13 cellular contexts compared by ENCODE assay signal in genomic region chr14:68696721-68697495, GRCh38.
"Had no signal": no experiment of that assay in that cellular context is flagged by ENCODE, and none has a peak within 500 bp of the region (broad histone marks: within the 10 kb centered on the region; RNA-seq: fewer than 3 reads in every experiment).

No MANE protein-coding gene starts in this region.

- H3K27me3 ChIP-seq: gastroesophageal sphincter, tibial nerve had no signal

- H3K36me3 ChIP-seq: gastroesophageal sphincter, left ventricle myocardium inferior, tibial nerve had no signal

- H3K4me3 ChIP-seq: gastroesophageal sphincter, left ventricle myocardium inferior, skin epidermis, tibial nerve had no signal

- H3K9ac ChIP-seq: parathyroid adenoma had no signal

- H3K4me1 ChIP-seq: parathyroid adenoma had no signal

- H3K4me3 Mint-ChIP-seq: activated T-cell treated with anti-CD3 and anti-CD28 coated beads, Interleukin-2, amount 50 U/mL, for 4 hours had no signal

- ATAC-seq: activated T-cell treated with anti-CD3 and anti-CD28 coated beads, Interleukin-2, amount 50 U/mL, for 4 hours; gastroesophageal sphincter had no signal

- DNase-seq: activated CD4-positive, CD25-positive, alpha-beta regulatory T cell; activated gamma-delta T cell treated with Interleukin-2 at 50 U/mL for 16 hours; activated T-cell treated with anti-CD3 and anti-CD28 coated beads, Interleukin-2, amount 50 U/mL, for 4 hours; effector CD4-positive, alpha-beta T cell; kidney; left ventricle myocardium inferior; retina; T-helper 2 cell had no signal

- FAIRE-seq: colon, kidney had no signal

- H3K9me3 ChIP-seq: gastroesophageal sphincter, left ventricle myocardium inferior, tibial nerve had no signal

- H3K27ac ChIP-seq: gastroesophageal sphincter, left ventricle myocardium inferior, parathyroid adenoma had no signal
